ENCODE assay signal across 2 cellular contexts in genomic region chr3:37591130-37591865, GRCh38.
TF ChIP-seq lines count a peak whose summit lies in the region.

No MANE protein-coding gene starts in this region.

TF ChIP-seq in HCT116, 20 proteins besides CTCF, POLR2A, EP300 and RAD21:
- TF ChIP-seq, protein P1, sequence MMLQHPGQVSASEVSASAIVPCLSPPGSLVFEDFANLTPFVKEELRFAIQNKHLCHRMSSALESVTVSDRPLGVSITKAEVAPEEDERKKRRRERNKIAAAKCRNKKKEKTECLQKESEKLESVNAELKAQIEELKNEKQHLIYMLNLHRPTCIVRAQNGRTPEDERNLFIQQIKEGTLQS (IDR thresholded peaks at IDR 0.05), result no peak
- no peak for TF ChIP-seq TCF7L2 (IDR thresholded peaks at IDR 0.05; ENCODE audit: borderline replicate concordance, extremely low read depth, insufficient read depth, insufficient read length)
- TF ChIP-seq EGR1 (IDR thresholded peaks at IDR 0.05; ENCODE audit: low read depth), result no peak
- TF ChIP-seq EZH2phosphoT487 (IDR thresholded peaks at IDR 0.05; ENCODE audit: borderline replicate concordance), result no peak
- TF ChIP-seq ELF1 (IDR thresholded peaks at IDR 0.05; ENCODE audit: borderline replicate concordance, low read depth), result no peak
- no peak for TF ChIP-seq YY1 (IDR thresholded peaks at IDR 0.05; ENCODE audit: extremely low read depth, insufficient replicate concordance, low read depth, low read length)
- TF ChIP-seq, protein P2, sequence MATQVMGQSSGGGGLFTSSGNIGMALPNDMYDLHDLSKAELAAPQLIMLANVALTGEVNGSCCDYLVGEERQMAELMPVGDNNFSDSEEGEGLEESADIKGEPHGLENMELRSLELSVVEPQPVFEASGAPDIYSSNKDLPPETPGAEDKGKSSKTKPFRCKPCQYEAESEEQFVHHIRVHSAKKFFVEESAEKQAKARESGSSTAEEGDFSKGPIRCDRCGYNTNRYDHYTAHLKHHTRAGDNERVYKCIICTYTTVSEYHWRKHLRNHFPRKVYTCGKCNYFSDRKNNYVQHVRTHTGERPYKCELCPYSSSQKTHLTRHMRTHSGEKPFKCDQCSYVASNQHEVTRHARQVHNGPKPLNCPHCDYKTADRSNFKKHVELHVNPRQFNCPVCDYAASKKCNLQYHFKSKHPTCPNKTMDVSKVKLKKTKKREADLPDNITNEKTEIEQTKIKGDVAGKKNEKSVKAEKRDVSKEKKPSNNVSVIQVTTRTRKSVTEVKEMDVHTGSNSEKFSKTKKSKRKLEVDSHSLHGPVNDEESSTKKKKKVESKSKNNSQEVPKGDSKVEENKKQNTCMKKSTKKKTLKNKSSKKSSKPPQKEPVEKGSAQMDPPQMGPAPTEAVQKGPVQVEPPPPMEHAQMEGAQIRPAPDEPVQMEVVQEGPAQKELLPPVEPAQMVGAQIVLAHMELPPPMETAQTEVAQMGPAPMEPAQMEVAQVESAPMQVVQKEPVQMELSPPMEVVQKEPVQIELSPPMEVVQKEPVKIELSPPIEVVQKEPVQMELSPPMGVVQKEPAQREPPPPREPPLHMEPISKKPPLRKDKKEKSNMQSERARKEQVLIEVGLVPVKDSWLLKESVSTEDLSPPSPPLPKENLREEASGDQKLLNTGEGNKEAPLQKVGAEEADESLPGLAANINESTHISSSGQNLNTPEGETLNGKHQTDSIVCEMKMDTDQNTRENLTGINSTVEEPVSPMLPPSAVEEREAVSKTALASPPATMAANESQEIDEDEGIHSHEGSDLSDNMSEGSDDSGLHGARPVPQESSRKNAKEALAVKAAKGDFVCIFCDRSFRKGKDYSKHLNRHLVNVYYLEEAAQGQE (IDR thresholded peaks at IDR 0.05; ENCODE audit: low read depth), result no peak

TF ChIP-seq in H1, 55 proteins besides CTCF, POLR2A, EP300 and RAD21:
- TF ChIP-seq PHF8 (conservative IDR thresholded peaks at IDR 0.05; ENCODE audit: low read depth, low read length), result no peak
- no peak for TF ChIP-seq TEAD4 (IDR thresholded peaks at IDR 0.05; ENCODE audit: low read depth, low read length)
- TF ChIP-seq, protein P1 (IDR thresholded peaks at IDR 0.05; ENCODE audit: insufficient read depth, low read depth, low read length), result no peak
- no peak for TF ChIP-seq ASH2L (IDR thresholded peaks at IDR 0.05; ENCODE audit: low read length)
- no peak for TF ChIP-seq HDAC6 (IDR thresholded peaks at IDR 0.05; ENCODE audit: low read depth, low read length)
- no peak for TF ChIP-seq SIX5 (IDR thresholded peaks at IDR 0.05; ENCODE audit: low read depth, low read length)
- TF ChIP-seq TAF7 (optimal IDR thresholded peaks at IDR 0.05; ENCODE audit: borderline replicate concordance, low read depth, low read length), result no peak
- TF ChIP-seq YY1 (IDR thresholded peaks at IDR 0.05; ENCODE audit: low read depth, low read length), result no peak
- TF ChIP-seq SIN3A (conservative IDR thresholded peaks at IDR 0.05 in 1 of 2, IDR thresholded peaks at IDR 0.05 in 1 of 2; ENCODE audit: low read depth in 1 of 2, low read length in 2 of 2), result no peak
- TF ChIP-seq TCF12 (IDR thresholded peaks at IDR 0.05; ENCODE audit: low read depth, low read length), result no peak
- TF ChIP-seq RBBP5 (IDR thresholded peaks at IDR 0.05; ENCODE audit: borderline replicate concordance, low read depth, low read length), result no peak
- no peak for TF ChIP-seq POU5F1 (IDR thresholded peaks at IDR 0.05; ENCODE audit: low read depth, low read length)
- no peak for TF ChIP-seq BRCA1 (IDR thresholded peaks at IDR 0.05; ENCODE audit: low read depth, low read length)
